In the genomic region with DNA sequence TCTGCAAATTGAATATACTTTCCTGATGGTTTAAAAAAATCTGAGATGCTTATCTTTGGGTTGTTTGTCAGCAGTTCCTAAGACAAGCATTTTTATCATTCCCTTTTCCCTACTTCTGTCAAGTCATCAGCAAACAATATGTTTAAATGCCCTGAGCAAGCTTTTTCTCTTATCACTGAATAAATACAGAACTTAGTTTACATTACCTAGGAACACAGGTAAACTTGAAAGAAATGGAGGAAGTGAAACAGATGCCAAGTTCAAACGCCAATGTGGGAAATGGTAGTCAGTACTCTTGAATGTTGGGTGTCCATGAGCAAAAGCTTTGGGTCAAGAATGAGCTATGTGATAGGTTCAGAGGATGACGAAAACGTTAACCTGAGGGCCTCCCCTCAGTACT, we compare ENCODE assay signal across 19 cellular contexts.
"Had no signal": no experiment of that assay in that cellular context is flagged by ENCODE, and none has a peak within 500 bp of the region (broad histone marks: within the 10 kb centered on the region; RNA-seq: fewer than 3 reads in every experiment).

No MANE protein-coding gene starts in this region.

- H3K36me3 Mint-ChIP-seq: activated CD4-positive, alpha-beta memory T cell treated with anti-CD3 and anti-CD28 coated beads for 36 hours; activated naive CD4-positive, alpha-beta T cell treated with anti-CD3 and anti-CD28 coated beads, Interleukin-2, amount 10 ng/mL, durations not matched to agents 7 days and 5 days had no signal

- H3K4me3 Mint-ChIP-seq: activated CD4-positive, alpha-beta memory T cell treated with anti-CD3 and anti-CD28 coated beads for 36 hours; activated naive CD4-positive, alpha-beta T cell treated with anti-CD3 and anti-CD28 coated beads, Interleukin-2, amount 10 ng/mL, durations not matched to agents 7 days and 5 days; natural killer cell; T-helper 1 cell treated with Interleukin-12 subunit alpha and Interleukin-12 subunit beta and Interleukin-4 antibody, amounts not matched to agents 30 μg/mL and 1 μg/mL, for 36 hours had no signal

- H3K4me3 ChIP-seq: gastroesophageal sphincter, lung, prostate gland, thyroid gland, upper lobe of right lung had no signal

- H3K4me1 Mint-ChIP-seq: natural killer cell had no signal

- H3K36me3 ChIP-seq: gastroesophageal sphincter, prostate gland, thyroid gland, upper lobe of right lung had no signal

- DNase-seq: activated CD4-positive, alpha-beta memory T cell treated with anti-CD3 and anti-CD28 coated beads for 36 hours; activated CD4-positive, alpha-beta T cell treated with anti-CD3 and anti-CD28 coated beads for 48 hours; activated effector memory CD4-positive, alpha-beta T cell treated with Interleukin-2 at 50 U/mL for 16 hours; activated naive CD4-positive, alpha-beta T cell treated with anti-CD3 and anti-CD28 coated beads, Interleukin-2, amount 10 ng/mL, durations not matched to agents 7 days and 5 days; activated T-cell treated with anti-CD3 and anti-CD28 coated beads, Interleukin-2, amount 50 U/mL, for 48 hours; amygdala; head of caudate nucleus; left cardiac atrium; natural killer cell; stimulated activated CD4-positive, alpha-beta T cell treated with anti-CD3 and anti-CD28 coated beads, Interleukin-4, amount 100 ng/mL, for 24 hours; stimulated activated naive CD8-positive, alpha-beta T cell treated with anti-CD3 and anti-CD28 coated beads, Interleukin-15, Interleukin-2, amounts not matched to agents 100 U/mL and 50 U/mL, for 24 hours; substantia nigra; thyroid gland; upper lobe of right lung had no signal

- ATAC-seq: gastroesophageal sphincter; left cardiac atrium; natural killer cell; stimulated activated naive CD8-positive, alpha-beta T cell treated with anti-CD3 and anti-CD28 coated beads, Interleukin-15, Interleukin-2, amounts not matched to agents 100 U/mL and 50 U/mL, for 24 hours; upper lobe of right lung had no signal

- H3K9me3 Mint-ChIP-seq: activated CD4-positive, alpha-beta memory T cell treated with anti-CD3 and anti-CD28 coated beads for 36 hours; activated naive CD4-positive, alpha-beta T cell treated with anti-CD3 and anti-CD28 coated beads, Interleukin-2, amount 10 ng/mL, durations not matched to agents 7 days and 5 days; natural killer cell had no signal

- H3K9me3 ChIP-seq: gastroesophageal sphincter, prostate gland, thyroid gland, upper lobe of right lung had no signal

- H3K4me1 ChIP-seq: gastroesophageal sphincter, thyroid gland, upper lobe of right lung had no signal

- H3K27ac Mint-ChIP-seq: activated CD4-positive, alpha-beta memory T cell treated with anti-CD3 and anti-CD28 coated beads for 36 hours; activated naive CD4-positive, alpha-beta T cell treated with anti-CD3 and anti-CD28 coated beads, Interleukin-2, amount 10 ng/mL, durations not matched to agents 7 days and 5 days; natural killer cell; T-helper 1 cell treated with Interleukin-12 subunit alpha and Interleukin-12 subunit beta and Interleukin-4 antibody, amounts not matched to agents 30 μg/mL and 1 μg/mL, for 36 hours had no signal

- H3K27me3 ChIP-seq: thyroid gland had no signal

- H3K27ac ChIP-seq: epithelial cell of prostate, gastroesophageal sphincter, prostate gland, thyroid gland, upper lobe of right lung had no signal
